ENCODE assay signal across 18 cellular contexts in genomic region chr6:131070061-131070460, GRCh38.
"Had no signal": no experiment of that assay in that cellular context is flagged by ENCODE, and none has a peak within 500 bp of the region (broad histone marks: within the 10 kb centered on the region; RNA-seq: fewer than 3 reads in every experiment).

No MANE protein-coding gene starts in this region.

- H3K27me3 ChIP-seq: gastrocnemius medialis, ovary, tibial artery, upper lobe of left lung, vagina had no signal

- H3K27ac ChIP-seq: gastrocnemius medialis, ovary, tibial artery, upper lobe of left lung, vagina had no signal

- H3K4me3 Mint-ChIP-seq: dendritic cell treated with granulocyte-macrophage colony-stimulating factor and Interleukin-4, amounts not matched to agents 40 ng/mL and 50 ng/mL, for 4 days; endodermal cell; naive thymus-derived CD8-positive, alpha-beta T cell; neural crest cell had no signal

- H3K36me3 Mint-ChIP-seq: naive thymus-derived CD8-positive, alpha-beta T cell had no signal

- H3K9me3 ChIP-seq: gastrocnemius medialis, mucosa of descending colon, ovary, tibial artery, upper lobe of left lung, vagina had no signal

- H3K4me3 ChIP-seq: gastrocnemius medialis, mucosa of descending colon, ovary, smooth muscle cell, tibial artery, upper lobe of left lung, vagina had no signal

- H3K9me3 Mint-ChIP-seq: endodermal cell had no signal

- H3K36me3 ChIP-seq: gastrocnemius medialis, ovary, tibial artery, upper lobe of left lung, vagina had no signal

- H3K27ac Mint-ChIP-seq: dendritic cell treated with granulocyte-macrophage colony-stimulating factor and Interleukin-4, amounts not matched to agents 40 ng/mL and 50 ng/mL, for 4 days; endodermal cell; naive thymus-derived CD8-positive, alpha-beta T cell had no signal

- H3K4me1 Mint-ChIP-seq: endodermal cell; naive thymus-derived CD8-positive, alpha-beta T cell; neural crest cell had no signal

- DNase-seq: effector CD4-positive, alpha-beta T cell; endodermal cell; gastrocnemius medialis; islet precursor cell; mucosa of descending colon; naive thymus-derived CD8-positive, alpha-beta T cell; ovary; right cardiac atrium; stimulated activated CD4-positive, alpha-beta T cell treated with anti-CD3 and anti-CD28 coated beads, Interleukin-2, amount 100 ng/mL, for 48 hours; stimulated activated naive CD8-positive, alpha-beta T cell treated with anti-CD3 and anti-CD28 coated beads, Interleukin-15, Interleukin-2, amounts not matched to agents 100 U/mL and 50 U/mL, for 24 hours; tibial artery; upper lobe of left lung had no signal

- H3K27me3 Mint-ChIP-seq: naive thymus-derived CD8-positive, alpha-beta T cell had no signal

- H3K4me1 ChIP-seq: gastrocnemius medialis, tibial artery, upper lobe of left lung, vagina had no signal

- ATAC-seq: esophagus mucosa; gastrocnemius medialis; left lobe of liver; mucosa of descending colon; naive thymus-derived CD8-positive, alpha-beta T cell; right cardiac atrium; stimulated activated naive CD8-positive, alpha-beta T cell treated with anti-CD3 and anti-CD28 coated beads, Interleukin-15, Interleukin-2, amounts not matched to agents 100 U/mL and 50 U/mL, for 24 hours had no signal

- H3K4me2 ChIP-seq: smooth muscle cell had no signal
